8 cellular contexts compared by ENCODE assay signal in genomic region chr4:72568959-72569718, GRCh38. TPM values are rescaled to one million over a fixed set of nuclear protein-coding genes. Genes with fewer than 3 reads are reported as not detected.
DNase-seq lines count a peak whose midpoint lies in the region; ATAC-seq and TF ChIP-seq lines count a peak whose summit lies in the region.

TSS of gene ADAMTS3 (minus strand) at chr4:72569221. CDS start at chr4:72568762, 459 bp downstream.

- no peaks in the 10 kb centered on the region for H3K9me3 Mint-ChIP-seq in stimulated activated naive CD8-positive, alpha-beta T cell treated with anti-CD3 and anti-CD28 coated beads, Interleukin-15, Interleukin-2, amounts not matched to agents 100 ng/mL and 50 ng/mL, for 24 hours

- POLR2A ChIA-PET in RWPE1 (lab: Yijun Ruan, JAX; ENCODE audit: low non-redundant PET) = no interaction called here

- peaks cover 25% of the 10 kb centered on the region for H3K4me1 Mint-ChIP-seq in stimulated activated naive CD8-positive, alpha-beta T cell treated with anti-CD3 and anti-CD28 coated beads, Interleukin-15, Interleukin-2, amounts not matched to agents 100 ng/mL and 50 ng/mL, for 24 hours (ENCODE audit: low read depth)

- ATAC-seq in HG03432 (IDR thresholded peaks at IDR 0.05; ENCODE audit: unreplicated experiment) (peak; percentile 50), HG02852 (IDR thresholded peaks at IDR 0.05; ENCODE audit: unreplicated experiment) (no peak), HG02623 (IDR thresholded peaks at IDR 0.05; ENCODE audit: unreplicated experiment) (no peak)

- H3K27me3 Mint-ChIP-seq in stimulated activated naive CD8-positive, alpha-beta T cell treated with anti-CD3 and anti-CD28 coated beads, Interleukin-15, Interleukin-2, amounts not matched to agents 100 ng/mL and 50 ng/mL, for 24 hours = peaks cover 58% of the 10 kb centered on the region

- no peaks in the 10 kb centered on the region for H3K36me3 Mint-ChIP-seq in stimulated activated naive CD8-positive, alpha-beta T cell treated with anti-CD3 and anti-CD28 coated beads, Interleukin-15, Interleukin-2, amounts not matched to agents 100 ng/mL and 50 ng/mL, for 24 hours (ENCODE audit: low read depth)

- H3K27ac ChIP-seq in RWPE1 = peak within 1 kb of the TSS; percentile 41

- DNase-seq in DMS79 treated with DMSO at 0.1 percent for 48 hours (lab: John Stamatoyannopoulos, UW) (peak; percentile 12), RWPE1 (ENCODE audit: low spot score) (peak; percentile 46), dermis blood vessel endothelial cell (peak; percentile 30), left kidney (ENCODE audit: low read depth, low spot score) (peak; percentile 96)

- TF ChIP-seq CTCF in RWPE1 (conservative IDR thresholded peaks at IDR 0.05; ENCODE audit: low read depth) = no peak

- H3K27ac Mint-ChIP-seq in stimulated activated naive CD8-positive, alpha-beta T cell treated with anti-CD3 and anti-CD28 coated beads, Interleukin-15, Interleukin-2, amounts not matched to agents 100 ng/mL and 50 ng/mL, for 24 hours = no peak within 1 kb of the TSS

- peak within 1 kb of the TSS; percentile 68 for H3K4me3 Mint-ChIP-seq in stimulated activated naive CD8-positive, alpha-beta T cell treated with anti-CD3 and anti-CD28 coated beads, Interleukin-15, Interleukin-2, amounts not matched to agents 100 ng/mL and 50 ng/mL, for 24 hours

- CTCF ChIA-PET in RWPE1 (lab: Yijun Ruan, JAX) = no interaction called here

RNA-seq across cellular contexts. Expression of gene ADAMTS3, which starts in this region (rescaled TPM):
- total RNA-seq in dermis blood vessel endothelial cell = 0.51 and 0.68 TPM in 2 replicates

Comparison
In these comparisons a context has a peak if more than half of its experiments do, and no peak if none do; other contexts are left out.
1. Peak in DNase-seq in dermis blood vessel endothelial cell; RNA of the gene not detected or under 1 TPM.
2. DNase-seq: peak in every context shown above with its lines; median percentile 96 in left kidney; 46 in RWPE1; 30 in dermis blood vessel endothelial cell; 12 in DMS79 treated with DMSO at 0.1 percent for 48 hours.